ENCODE assay signal across 1 cellular context in the genomic region with DNA sequence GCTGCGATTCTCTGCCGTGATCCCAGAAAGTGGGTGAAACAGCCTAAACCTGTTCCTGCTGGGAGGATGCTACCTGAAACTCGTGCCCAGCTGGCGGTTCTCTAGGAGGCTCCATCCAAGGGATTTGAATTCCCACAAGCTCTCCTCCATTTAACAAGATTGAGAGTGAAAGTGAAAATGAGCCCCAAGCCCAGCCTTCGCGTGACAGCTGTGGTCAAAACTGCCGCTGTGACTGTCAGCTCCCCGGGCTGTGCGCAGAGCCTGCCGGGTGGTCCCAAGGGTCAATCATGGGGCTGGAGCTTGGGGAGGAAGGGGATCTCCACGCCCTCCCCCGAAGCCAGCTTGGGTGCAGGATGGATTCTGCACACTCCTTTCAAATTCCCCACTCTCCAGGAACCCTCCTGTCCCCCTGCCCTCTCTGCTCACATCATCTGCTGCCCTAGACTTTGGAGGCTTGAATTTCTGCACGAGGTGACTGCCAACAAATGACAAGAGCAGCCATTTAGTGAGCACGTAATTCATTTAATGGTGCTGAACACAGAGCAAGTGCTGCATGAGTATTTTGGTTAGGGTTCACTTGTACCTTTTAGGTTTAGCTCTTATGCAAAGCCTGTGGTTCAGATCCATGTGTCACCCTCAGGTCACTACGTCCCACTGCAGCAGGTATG.
TF ChIP-seq lines count a peak whose summit lies in the region.

No MANE protein-coding gene starts in this region.

TF ChIP-seq in GM12878, 131 proteins besides CTCF, POLR2A, EP300 and RAD21 (continued from another document and continues in another):
- TF ChIP-seq SP1 (IDR thresholded peaks at IDR 0.05; ENCODE audit: low read depth, low read length) (peak; percentile 77), PAX8 (IDR thresholded peaks at IDR 0.05) (no peak), CBX5 (IDR thresholded peaks at IDR 0.05; ENCODE audit: low read depth) (no peak), FOS (IDR thresholded peaks at IDR 0.05; ENCODE audit: borderline replicate concordance, extremely low read depth, insufficient read length) (no peak), NKRF (conservative IDR thresholded peaks at IDR 0.05) (no peak; the same call in 1 of the 2 replicates), NR2C2 (IDR thresholded peaks at IDR 0.05; ENCODE audit: borderline replicate concordance, control insufficient read depth, insufficient read length, low read depth) (no peak), SREBF2 (IDR thresholded peaks at IDR 0.05; ENCODE audit: low read length) (no peak), TBL1XR1 (IDR thresholded peaks at IDR 0.05; ENCODE audit: low read depth, low read length) (peak; percentile 29; the same call in 1 of the 2 replicates), SMC3 (IDR thresholded peaks at IDR 0.05; ENCODE audit: borderline replicate concordance, low read length) (no peak; the same call in 1 of the 2 replicates), POLR2AphosphoS2 (IDR thresholded peaks at IDR 0.05; ENCODE audit: low read depth, low read length) (no peak), ZNF622 (IDR thresholded peaks at IDR 0.05) (no peak), ZNF217 (IDR thresholded peaks at IDR 0.05) (no peak), PAX5 (IDR thresholded peaks at IDR 0.05; ENCODE audit: borderline replicate concordance, low read depth, low read length) (peak; percentile 93), TCF3 (IDR thresholded peaks at IDR 0.05; ENCODE audit: borderline replicate concordance, insufficient read depth, low read depth, low read length) (peak; percentile 88; the same call in 1 of the 2 replicates), ZNF592 (IDR thresholded peaks at IDR 0.05) (no peak), JUND (IDR thresholded peaks at IDR 0.05; ENCODE audit: low read depth, low read length) (no peak), TCF7 (IDR thresholded peaks at IDR 0.05; ENCODE audit: borderline replicate concordance) (no peak), RELB (IDR thresholded peaks at IDR 0.05; ENCODE audit: low read depth) (peak; percentile 93), ZBED1 (IDR thresholded peaks at IDR 0.05; ENCODE audit: borderline replicate concordance) (0 out of 2 replicates have a peak, but pooled peaks have one; percentile 14), PBX3 (IDR thresholded peaks at IDR 0.05; ENCODE audit: insufficient replicate concordance, low read depth, low read length) (peak; percentile 80), MLLT1 (IDR thresholded peaks at IDR 0.05) (peak; percentile 71; the same call in 1 of the 2 replicates), ZBTB33 (IDR thresholded peaks at IDR 0.05) (no peak), BRCA1 (IDR thresholded peaks at IDR 0.05; ENCODE audit: low read depth, low read length) (no peak), BHLHE40 (IDR thresholded peaks at IDR 0.05; ENCODE audit: borderline replicate concordance in 1 of 2, low read depth in 2 of 2, low read length in 1 of 2) (peak; percentile 92 to 93), PRDM15 (CRISPR knock-in tag; IDR thresholded peaks at IDR 0.05) (no peak), MEF2B (IDR thresholded peaks at IDR 0.05; ENCODE audit: partially characterized antibody, poor library complexity, severe bottlenecking) (peak; percentile 94), RCOR1 (conservative IDR thresholded peaks at IDR 0.05; ENCODE audit: low read depth, low read length) (0 out of 2 replicates have a peak, but pooled peaks have one; percentile 43), BCL3 (IDR thresholded peaks at IDR 0.05; ENCODE audit: borderline replicate concordance, insufficient read depth, low read depth, low read length, poor library complexity, severe bottlenecking) (peak; percentile 31), BMI1 (IDR thresholded peaks at IDR 0.05; ENCODE audit: borderline replicate concordance) (no peak), CHD4 (IDR thresholded peaks at IDR 0.05) (no peak), EZH2 (IDR thresholded peaks at IDR 0.05; ENCODE audit: borderline replicate concordance, control insufficient read depth, low read depth, low read length) (no peak), POU2F2 (IDR thresholded peaks at IDR 0.05; ENCODE audit: borderline replicate concordance, low read depth, low read length) (peak; percentile 99), JUNB (IDR thresholded peaks at IDR 0.05) (peak; percentile 50)
- TF ChIP-seq, protein P1, sequence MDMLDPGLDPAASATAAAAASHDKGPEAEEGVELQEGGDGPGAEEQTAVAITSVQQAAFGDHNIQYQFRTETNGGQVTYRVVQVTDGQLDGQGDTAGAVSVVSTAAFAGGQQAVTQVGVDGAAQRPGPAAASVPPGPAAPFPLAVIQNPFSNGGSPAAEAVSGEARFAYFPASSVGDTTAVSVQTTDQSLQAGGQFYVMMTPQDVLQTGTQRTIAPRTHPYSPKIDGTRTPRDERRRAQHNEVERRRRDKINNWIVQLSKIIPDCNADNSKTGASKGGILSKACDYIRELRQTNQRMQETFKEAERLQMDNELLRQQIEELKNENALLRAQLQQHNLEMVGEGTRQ (IDR thresholded peaks at IDR 0.05; ENCODE audit: borderline replicate concordance, low read depth, low read length) = no peak
